ENCODE assay signal across 19 cellular contexts in genomic region chr14:96582995-96583394, GRCh38.
DNase-seq lines count a peak whose midpoint lies in the region; ATAC-seq and TF ChIP-seq lines count a peak whose summit lies in the region.
"Had no signal": no experiment of that assay in that cellular context is flagged by ENCODE, and none has a peak within 500 bp of the region (broad histone marks: within the 10 kb centered on the region; RNA-seq: fewer than 3 reads in every experiment).

No MANE protein-coding gene starts in this region.

- H3K4me1 ChIP-seq in right atrium auricular region (no peaks in the 10 kb centered on the region), endodermal cell (ENCODE audit: control insufficient read depth, insufficient read depth, low read length) (no peaks in the 10 kb centered on the region)
- H3K4me1 ChIP-seq: SJSA1 had no signal

- no peak overlapping the region for H3K4me3 ChIP-seq in right atrium auricular region
- H3K4me3 ChIP-seq in endodermal cell (ENCODE audit: low read length), result no peak overlapping the region
- H3K4me3 ChIP-seq: SJSA1 had no signal

- peaks cover 6% of the 10 kb centered on the region for H3K27me3 Mint-ChIP-seq in endodermal cell (ENCODE audit: insufficient read depth)

- H3K4me1 Mint-ChIP-seq in endodermal cell, result peaks cover 3% of the 10 kb centered on the region

- H3K27me3 ChIP-seq in right atrium auricular region, result no peaks in the 10 kb centered on the region
- peaks cover 11% of the 10 kb centered on the region for H3K27me3 ChIP-seq in endodermal cell (ENCODE audit: control insufficient read depth, insufficient read depth, low read length, poor library complexity, severe bottlenecking)

- no peak for ATAC-seq in left cardiac atrium
- ATAC-seq in GM18502 (IDR thresholded peaks at IDR 0.05; ENCODE audit: poor library complexity, unreplicated experiment), result no peak
- ATAC-seq: HCT116 had no signal

- 100% methylated on average over 2 of the region's 4 CpGs; no CpG with 5 or more reads in 1 of the 2 experiments for WGBS in endodermal cell (ENCODE audit: insufficient coverage in 1 of 2, insufficient read length in 1 of 2), 2 experiments

- H3K9me3 ChIP-seq in right atrium auricular region, result no peaks in the 10 kb centered on the region
- no peaks in the 10 kb centered on the region for H3K9me3 ChIP-seq in endodermal cell (ENCODE audit: control insufficient read depth, low read length)
- H3K9me3 ChIP-seq: SJSA1 had no signal

- intact Hi-C loops in left cardiac atrium (cut with DNase I), result no loop called here

- TF ChIP-seq CTCF in right atrium auricular region (IDR thresholded peaks at IDR 0.05) (no peak), endodermal cell (conservative IDR thresholded peaks at IDR 0.05) (no peak)

- H3K36me3 Mint-ChIP-seq in endodermal cell (ENCODE audit: low read depth), result no peaks in the 10 kb centered on the region
- H3K36me3 Mint-ChIP-seq: CD14-positive monocyte had no signal

- H3K9me3 Mint-ChIP-seq in endodermal cell, result no peaks in the 10 kb centered on the region

- no peak overlapping the region for H3K27ac Mint-ChIP-seq in endodermal cell
- H3K27ac Mint-ChIP-seq: CD14-positive monocyte had no signal

- H3K9ac ChIP-seq in endodermal cell (ENCODE audit: extremely low read depth, low read length, poor library complexity, severe bottlenecking), result no peak overlapping the region

- no peaks in the 10 kb centered on the region for H3K36me3 ChIP-seq in right atrium auricular region
- no peaks in the 10 kb centered on the region for H3K36me3 ChIP-seq in endodermal cell (ENCODE audit: control insufficient read depth, insufficient read depth, low read length)
- H3K36me3 ChIP-seq: SJSA1 had no signal

- H3K27ac ChIP-seq in right atrium auricular region, result no peak overlapping the region
- H3K27ac ChIP-seq in endodermal cell (ENCODE audit: low read depth, low read length), result no peak overlapping the region
- H3K27ac ChIP-seq: SJSA1 had no signal

- H3K4me3 Mint-ChIP-seq in endodermal cell, result no peak overlapping the region

- DNase-seq in NCI-H2171 treated with DMSO at 0.1 percent for 48 hours (lab: John Stamatoyannopoulos, UW) (peak; percentile 19), NCI-H2171 (lab: John Stamatoyannopoulos, UW) (no peak), right atrium auricular region (ENCODE audit: low spot score) (peak; percentile 5), left cardiac atrium (no peak), endodermal cell (peak; percentile 23), iPS-NIHi7 (ENCODE audit: extremely low spot score) (no peak)
- DNase-seq: 8988T, AML-193, GOT3, KG1, NCI-H1105, NCI-H146, NCI-H2081, NCI-H446, OCI-M1 had no signal

Comparison
In these comparisons a context has a peak if more than half of its experiments do, and no peak if none do; other contexts are left out.
1. DNase-seq: peak in NCI-H2171 treated with DMSO at 0.1 percent for 48 hours (single experiment), right atrium auricular region (single experiment) and endodermal cell (single experiment); none in NCI-H2171 (single experiment), left cardiac atrium (single experiment) and iPS-NIHi7 (single experiment).